Comparison of ENCODE assay signal across 10 cellular contexts in the genomic region with DNA sequence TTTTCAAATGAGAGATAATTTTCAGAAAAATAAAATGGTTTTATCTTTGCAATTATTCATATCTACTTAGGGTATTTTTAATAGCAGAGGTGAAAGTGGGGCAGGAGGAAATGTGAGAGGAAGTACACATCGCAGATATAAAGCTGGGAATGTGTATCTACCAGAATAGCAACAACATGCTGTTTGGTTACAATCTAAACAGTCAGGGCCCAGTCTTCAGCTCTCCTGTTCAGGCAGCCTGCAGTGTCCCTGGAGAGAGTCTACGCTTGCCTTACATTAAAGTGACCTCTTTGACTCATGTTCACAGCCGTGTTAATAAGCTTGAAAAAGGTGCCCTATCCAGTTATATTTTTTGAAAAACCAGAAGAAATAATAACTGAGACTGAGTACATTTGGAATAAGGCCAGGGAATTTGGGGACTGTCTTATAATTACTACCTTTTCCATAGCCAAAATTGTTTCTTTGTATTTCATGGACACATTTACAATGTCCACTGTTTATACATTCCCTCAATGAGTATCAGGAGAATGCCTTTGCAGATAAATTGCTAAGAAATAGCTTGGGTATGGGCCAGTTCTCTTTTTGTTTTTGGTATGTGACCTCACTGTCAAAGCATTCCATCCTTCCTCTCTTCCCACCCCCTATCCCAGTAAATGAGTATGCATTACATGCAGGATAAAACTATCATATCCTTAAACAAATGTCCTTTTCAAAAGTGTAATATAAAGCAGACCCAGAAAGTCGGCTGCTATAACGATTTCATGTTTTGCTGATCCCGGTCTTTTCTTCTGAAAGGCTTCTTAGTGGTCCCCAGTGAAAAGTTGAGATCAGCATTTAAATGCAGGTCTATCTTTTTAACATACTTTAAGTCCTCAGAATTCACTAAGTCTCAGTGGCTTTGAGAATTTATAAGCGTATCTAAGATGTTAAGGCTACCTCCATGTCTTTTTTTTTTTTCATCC.
DNase-seq lines count a peak whose midpoint lies in the region; ATAC-seq, FAIRE-seq and TF ChIP-seq lines count a peak whose summit lies in the region.
"Had no signal": no experiment of that assay in that cellular context is flagged by ENCODE, and none has a peak within 500 bp of the region (broad histone marks: within the 10 kb centered on the region; RNA-seq: fewer than 3 reads in every experiment).

No MANE protein-coding gene starts in this region.

- in situ Hi-C loops in HepG2 (cut with HindIII; ENCODE audit: extremely low pct_ligation_motif_present, low pct_unique_long_range_greater_than_20kb): no loop called here

- no peaks in the 10 kb centered on the region for H3K79me2 ChIP-seq in ACC112 (ENCODE audit: control insufficient read depth, insufficient read depth, low read length, unreplicated experiment)
- H3K79me2 ChIP-seq in HepG2 (ENCODE audit: insufficient read depth, low read length): no peaks in the 10 kb centered on the region

- no peaks in the 10 kb centered on the region for H3K27me3 ChIP-seq in ACC112 (ENCODE audit: insufficient read depth, low read length)
- H3K27me3 ChIP-seq in HepG2 (ENCODE audit: control insufficient read depth in 1 of 2, insufficient read depth in 2 of 2, low read length in 2 of 2): no peaks in the 10 kb centered on the region; a peak in 1 of 5 replicates

- TF ChIP-seq CTCF in coronary artery (IDR thresholded peaks at IDR 0.05): no peak
- TF ChIP-seq CTCF in HepG2 (CRISPR knock-in tag; IDR thresholded peaks at IDR 0.05): no peak

- H3K4me3 ChIP-seq in ACC112 (ENCODE audit: low read depth, low read length): peak overlapping the region; percentile 62
- H3K4me3 ChIP-seq in coronary artery: peak overlapping the region; percentile 40
- no peak overlapping the region for H3K4me3 ChIP-seq in HepG2 (replicated peaks in 1 of 3; ENCODE audit: insufficient read depth in 1 of 3, low read depth in 2 of 3, low read length in 3 of 3)

- H3K9me3 ChIP-seq in HepG2 (ENCODE audit: low read length): no peaks in the 10 kb centered on the region

- ATAC-seq in HepG2 (no peak), GM18909 (IDR thresholded peaks at IDR 0.05; ENCODE audit: poor library complexity, unreplicated experiment) (no peak), HG02870 (IDR thresholded peaks at IDR 0.05; ENCODE audit: unreplicated experiment) (no peak), GM21360 (IDR thresholded peaks at IDR 0.05; ENCODE audit: unreplicated experiment) (no peak)

- peak overlapping the region; percentile 73 for H2AFZ ChIP-seq in ACC112 (ENCODE audit: low read length, unreplicated experiment)
- H2AFZ ChIP-seq in HepG2 (ENCODE audit: low read length): no peak overlapping the region

- POLR2A ChIA-PET in HepG2 (lab: Yijun Ruan, JAX): no interaction called here

- H3K4me2 ChIP-seq in HepG2 (ENCODE audit: low read depth, low read length): no peak overlapping the region

- peak overlapping the region; percentile 93 for H3K27ac ChIP-seq in ACC112 (ENCODE audit: low read depth, low read length)
- H3K27ac ChIP-seq in coronary artery: no peak overlapping the region
- H3K27ac ChIP-seq in HepG2 (ENCODE audit: extremely low read length, insufficient read depth, low read length): no peak overlapping the region

- TF ChIP-seq POLR2A in HepG2 (IDR thresholded peaks at IDR 0.05; ENCODE audit: insufficient read depth in 1 of 2, low read depth in 2 of 2, low read length in 2 of 2): no peak

- intact Hi-C loops in HepG2 (cut with micrococcal nuclease; ENCODE audit: unreplicated experiment): no loop called here

- WGBS in HepG2 (ENCODE audit: low lambda C conversion rate): 3% methylated on average over 7 of the region's 7 CpGs

- H3K4me1 ChIP-seq in ACC112 (ENCODE audit: control insufficient read depth, insufficient read depth, low read length, unreplicated experiment) (peaks cover 18% of the 10 kb centered on the region), HepG2 (ENCODE audit: insufficient read depth, low read length) (no peaks in the 10 kb centered on the region)

- DNase-seq in HS-5 (ENCODE audit: low read depth): peak; percentile 18
- no peak for DNase-seq in coronary artery (ENCODE audit: low spot score)
- no peak for DNase-seq in HepG2 (ENCODE audit: low spot score)
- no peak for DNase-seq in NCI-H1930 (lab: John Stamatoyannopoulos, UW)
- DNase-seq: activated naive CD4-positive, alpha-beta T cell treated with anti-CD3 and anti-CD28 coated beads for 36 hours; CD4-positive, CD25-positive, alpha-beta regulatory T cell had no signal

- TF ChIP-seq EP300 in HepG2 (IDR thresholded peaks at IDR 0.05; ENCODE audit: low read depth in 2 of 2, low read length in 2 of 2) (no peak), HepG2 (CRISPR knock-in tag; IDR thresholded peaks at IDR 0.05; ENCODE audit: borderline replicate concordance) (no peak)

- no TSS peak for BruUV-seq in HepG2 (replicated peaks; lab: Mats Ljungman, UMichigan)

- no peak overlapping the region for H3K9ac ChIP-seq in HepG2 (ENCODE audit: insufficient read depth, low read depth, low read length)

- H4K20me1 ChIP-seq in HepG2 (ENCODE audit: insufficient read depth, low read length): no peaks in the 10 kb centered on the region

- H3K36me3 ChIP-seq in ACC112 (ENCODE audit: insufficient read depth, low read length) (no peaks in the 10 kb centered on the region), HepG2 (replicated peaks in 1 of 2; ENCODE audit: control insufficient read depth in 1 of 2, insufficient read depth in 2 of 2, low read length in 2 of 2) (no peaks in the 10 kb centered on the region)

- FAIRE-seq in HepG2 (lab: Jason Lieb, UNC): no peak

- no peak for TF ChIP-seq RAD21 in HepG2 (CRISPR knock-in tag; IDR thresholded peaks at IDR 0.05)

- CTCF ChIA-PET in HepG2 (lab: Yijun Ruan, JAX; ENCODE audit: low intra/inter-chr PET ratio, low total read pairs): no interaction called here

TF ChIP-seq in HepG2, 621 proteins besides CTCF, POLR2A, EP300 and RAD21 (continues in another document):
- TF ChIP-seq MAFF (IDR thresholded peaks at IDR 0.05; ENCODE audit: low read depth, low read length) (0 out of 2 replicates have a peak, but pooled peaks have one; percentile 14), ZNF292 (CRISPR knock-in tag; IDR thresholded peaks at IDR 0.05; ENCODE audit: borderline replicate concordance, low read depth) (no peak), ZBTB1 (CRISPR knock-in tag; IDR thresholded peaks at IDR 0.05; ENCODE audit: borderline replicate concordance) (no peak)
- TF ChIP-seq, protein P1, sequence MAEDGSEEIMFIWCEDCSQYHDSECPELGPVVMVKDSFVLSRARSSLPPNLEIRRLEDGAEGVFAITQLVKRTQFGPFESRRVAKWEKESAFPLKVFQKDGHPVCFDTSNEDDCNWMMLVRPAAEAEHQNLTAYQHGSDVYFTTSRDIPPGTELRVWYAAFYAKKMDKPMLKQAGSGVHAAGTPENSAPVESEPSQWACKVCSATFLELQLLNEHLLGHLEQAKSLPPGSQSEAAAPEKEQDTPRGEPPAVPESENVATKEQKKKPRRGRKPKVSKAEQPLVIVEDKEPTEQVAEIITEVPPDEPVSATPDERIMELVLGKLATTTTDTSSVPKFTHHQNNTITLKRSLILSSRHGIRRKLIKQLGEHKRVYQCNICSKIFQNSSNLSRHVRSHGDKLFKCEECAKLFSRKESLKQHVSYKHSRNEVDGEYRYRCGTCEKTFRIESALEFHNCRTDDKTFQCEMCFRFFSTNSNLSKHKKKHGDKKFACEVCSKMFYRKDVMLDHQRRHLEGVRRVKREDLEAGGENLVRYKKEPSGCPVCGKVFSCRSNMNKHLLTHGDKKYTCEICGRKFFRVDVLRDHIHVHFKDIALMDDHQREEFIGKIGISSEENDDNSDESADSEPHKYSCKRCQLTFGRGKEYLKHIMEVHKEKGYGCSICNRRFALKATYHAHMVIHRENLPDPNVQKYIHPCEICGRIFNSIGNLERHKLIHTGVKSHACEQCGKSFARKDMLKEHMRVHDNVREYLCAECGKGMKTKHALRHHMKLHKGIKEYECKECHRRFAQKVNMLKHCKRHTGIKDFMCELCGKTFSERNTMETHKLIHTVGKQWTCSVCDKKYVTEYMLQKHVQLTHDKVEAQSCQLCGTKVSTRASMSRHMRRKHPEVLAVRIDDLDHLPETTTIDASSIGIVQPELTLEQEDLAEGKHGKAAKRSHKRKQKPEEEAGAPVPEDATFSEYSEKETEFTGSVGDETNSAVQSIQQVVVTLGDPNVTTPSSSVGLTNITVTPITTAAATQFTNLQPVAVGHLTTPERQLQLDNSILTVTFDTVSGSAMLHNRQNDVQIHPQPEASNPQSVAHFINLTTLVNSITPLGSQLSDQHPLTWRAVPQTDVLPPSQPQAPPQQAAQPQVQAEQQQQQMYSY (CRISPR knock-in tag; IDR thresholded peaks at IDR 0.05): no peak
- TF ChIP-seq, protein P2, sequence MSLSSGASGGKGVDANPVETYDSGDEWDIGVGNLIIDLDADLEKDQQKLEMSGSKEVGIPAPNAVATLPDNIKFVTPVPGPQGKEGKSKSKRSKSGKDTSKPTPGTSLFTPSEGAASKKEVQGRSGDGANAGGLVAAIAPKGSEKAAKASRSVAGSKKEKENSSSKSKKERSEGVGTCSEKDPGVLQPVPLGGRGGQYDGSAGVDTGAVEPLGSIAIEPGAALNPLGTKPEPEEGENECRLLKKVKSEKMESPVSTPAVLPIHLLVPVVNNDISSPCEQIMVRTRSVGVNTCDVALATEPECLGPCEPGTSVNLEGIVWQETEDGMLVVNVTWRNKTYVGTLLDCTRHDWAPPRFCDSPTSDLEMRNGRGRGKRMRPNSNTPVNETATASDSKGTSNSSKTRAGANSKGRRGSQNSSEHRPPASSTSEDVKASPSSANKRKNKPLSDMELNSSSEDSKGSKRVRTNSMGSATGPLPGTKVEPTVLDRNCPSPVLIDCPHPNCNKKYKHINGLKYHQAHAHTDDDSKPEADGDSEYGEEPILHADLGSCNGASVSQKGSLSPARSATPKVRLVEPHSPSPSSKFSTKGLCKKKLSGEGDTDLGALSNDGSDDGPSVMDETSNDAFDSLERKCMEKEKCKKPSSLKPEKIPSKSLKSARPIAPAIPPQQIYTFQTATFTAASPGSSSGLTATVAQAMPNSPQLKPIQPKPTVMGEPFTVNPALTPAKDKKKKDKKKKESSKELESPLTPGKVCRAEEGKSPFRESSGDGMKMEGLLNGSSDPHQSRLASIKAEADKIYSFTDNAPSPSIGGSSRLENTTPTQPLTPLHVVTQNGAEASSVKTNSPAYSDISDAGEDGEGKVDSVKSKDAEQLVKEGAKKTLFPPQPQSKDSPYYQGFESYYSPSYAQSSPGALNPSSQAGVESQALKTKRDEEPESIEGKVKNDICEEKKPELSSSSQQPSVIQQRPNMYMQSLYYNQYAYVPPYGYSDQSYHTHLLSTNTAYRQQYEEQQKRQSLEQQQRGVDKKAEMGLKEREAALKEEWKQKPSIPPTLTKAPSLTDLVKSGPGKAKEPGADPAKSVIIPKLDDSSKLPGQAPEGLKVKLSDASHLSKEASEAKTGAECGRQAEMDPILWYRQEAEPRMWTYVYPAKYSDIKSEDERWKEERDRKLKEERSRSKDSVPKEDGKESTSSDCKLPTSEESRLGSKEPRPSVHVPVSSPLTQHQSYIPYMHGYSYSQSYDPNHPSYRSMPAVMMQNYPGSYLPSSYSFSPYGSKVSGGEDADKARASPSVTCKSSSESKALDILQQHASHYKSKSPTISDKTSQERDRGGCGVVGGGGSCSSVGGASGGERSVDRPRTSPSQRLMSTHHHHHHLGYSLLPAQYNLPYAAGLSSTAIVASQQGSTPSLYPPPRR (CRISPR knock-in tag; IDR thresholded peaks at IDR 0.05; ENCODE audit: borderline replicate concordance): no peak

Comparison
In these comparisons a context has a peak if more than half of its experiments do, and no peak if none do; other contexts are left out.
1. H3K4me3 ChIP-seq: peak in ACC112 (single experiment) and coronary artery (single experiment); none in HepG2 (0 of 3).